18 cellular contexts compared by ENCODE assay signal in the genomic region with DNA sequence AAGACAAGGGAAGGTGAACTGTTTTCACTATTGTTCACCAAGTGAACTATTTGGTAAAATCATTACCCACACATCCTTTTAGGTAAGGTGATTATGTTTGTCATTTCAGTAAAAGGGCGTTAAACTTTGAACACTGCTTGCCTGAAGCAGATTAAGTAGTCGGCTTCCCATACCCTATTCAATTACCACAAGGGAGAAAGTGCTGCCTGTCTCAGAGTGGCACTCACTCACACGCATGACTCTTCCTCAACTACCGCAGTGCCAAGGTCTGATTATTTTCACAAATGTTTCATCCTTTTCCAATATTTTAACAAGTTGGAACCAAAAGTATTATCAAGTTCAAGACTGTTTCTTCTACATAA. TPM values are rescaled to one million over a fixed set of nuclear protein-coding genes. Genes with fewer than 3 reads are reported as not detected.
DNase-seq lines count a peak whose midpoint lies in the region; ATAC-seq, FAIRE-seq and TF ChIP-seq lines count a peak whose summit lies in the region.
"Had no signal": no experiment of that assay in that cellular context is flagged by ENCODE, and none has a peak within 500 bp of the region (broad histone marks: within the 10 kb centered on the region; RNA-seq: fewer than 3 reads in every experiment).

No MANE protein-coding gene starts in this region.

- no TSS peak for BruUV-seq in endothelial cell of umbilical vein (replicated peaks; lab: Mats Ljungman, UMichigan)

- H3K4me1 ChIP-seq in GM23248 (ENCODE audit: insufficient read depth), result peaks cover 82% of the 10 kb centered on the region
- H3K4me1 ChIP-seq in endothelial cell of umbilical vein (ENCODE audit: control insufficient read depth, extremely low read depth, insufficient read depth, low read length), result peaks cover 46% of the 10 kb centered on the region
- H3K4me1 ChIP-seq: parathyroid adenoma had no signal

- no peaks in the 10 kb centered on the region for H3K9me2 ChIP-seq in GM23248 (ENCODE audit: insufficient read depth)

- H4K20me1 ChIP-seq in GM23248 (ENCODE audit: insufficient read depth) (no peaks in the 10 kb centered on the region), endothelial cell of umbilical vein (replicated peaks; ENCODE audit: control insufficient read depth, extremely low read depth, insufficient read depth, low read length) (no peaks in the 10 kb centered on the region)

- in situ Hi-C loops in GM23248 (cut with MboI), result loop anchor here (25.0 kb wide), 2 partner anchors 256 to 556 kb away; no protein-coding TSS in a partner anchor

- H3K4me3 ChIP-seq in GM23248, result peak overlapping the region; percentile 60
- no peak overlapping the region for H3K4me3 ChIP-seq in endothelial cell of umbilical vein (replicated peaks in 1 of 3; ENCODE audit: insufficient read depth in 1 of 3, low read depth in 1 of 3, low read length in 3 of 3)
- H3K4me3 ChIP-seq in retinal pigment epithelial cell (ENCODE audit: low read length), result no peak overlapping the region
- H3K4me3 ChIP-seq: K562 had no signal

- 2 to 9% methylated on average over 4 of the region's 4 CpGs for WGBS in GM23248 (ENCODE audit: low coverage in 1 of 2, low lambda C conversion rate in 2 of 2, missing lambda C conversion rate in 2 of 2), 2 experiments

- intact Hi-C loops in endothelial cell of umbilical vein (cut with micrococcal nuclease), result loop anchor here (1.0 to 2.0 kb wide), 2 partner anchors 9 to 29 kb away; no protein-coding TSS in a partner anchor

- H3K9me3 ChIP-seq in GM23248 (ENCODE audit: low read depth) (no peaks in the 10 kb centered on the region), endothelial cell of umbilical vein (replicated peaks; ENCODE audit: control insufficient read depth, insufficient read depth, low read length) (no peaks in the 10 kb centered on the region)

- POLR2A ChIA-PET in RWPE1 (lab: Yijun Ruan, JAX; ENCODE audit: low non-redundant PET), result no interaction called here
- POLR2A ChIA-PET in endothelial cell of umbilical vein (lab: Charles Lee), result no interaction called here

- dilution Hi-C loops in endothelial cell of umbilical vein (cut with MboI; ENCODE audit: extremely low pct_ligation_motif_present, low sequenced_read_pairs), result no loop called here

- H3K27ac ChIP-seq in GM23248, result peak overlapping the region; percentile 88
- peak overlapping the region; percentile 81 for H3K27ac ChIP-seq in RWPE1
- peak overlapping the region; percentile 61 for H3K27ac ChIP-seq in endothelial cell of umbilical vein (ENCODE audit: insufficient read depth, low read depth, low read length)
- H3K27ac ChIP-seq: parathyroid adenoma had no signal

- peak overlapping the region; percentile 87 for H3K4me2 ChIP-seq in GM23248 (ENCODE audit: unreplicated experiment)
- peak overlapping the region; percentile 46 for H3K4me2 ChIP-seq in endothelial cell of umbilical vein (ENCODE audit: insufficient read depth, low read length)

- H3K9me1 ChIP-seq in endothelial cell of umbilical vein (replicated peaks; ENCODE audit: control insufficient read depth, extremely low read depth, insufficient read depth, low read length), result no peaks in the 10 kb centered on the region

- ATAC-seq in HG03439 (IDR thresholded peaks at IDR 0.05; ENCODE audit: unreplicated experiment) (no peak), GM18867 (IDR thresholded peaks at IDR 0.05; ENCODE audit: unreplicated experiment) (no peak)
- ATAC-seq: K562 had no signal

- no peaks in the 10 kb centered on the region for H3K36me3 ChIP-seq in GM23248 (ENCODE audit: low read depth)
- H3K36me3 ChIP-seq in endothelial cell of umbilical vein (ENCODE audit: control insufficient read depth in 2 of 2, extremely low read depth in 1 of 2, insufficient read depth in 2 of 2, low read length in 2 of 2), result no peaks in the 10 kb centered on the region

- CTCF ChIA-PET in RWPE1 (lab: Yijun Ruan, JAX), result interaction anchor here (0.6 kb wide), 1 partner anchor 182 kb away, joined by 3 read pairs; no protein-coding TSS in a partner anchor
- CTCF ChIA-PET in endothelial cell of umbilical vein (lab: Charles Lee), result interaction anchor here (1.1 to 2.8 kb wide), 6 partner anchors 11 to 266 kb away, joined by 3 to 27 read pairs (median 6); partner anchors contain the start of gene VEGFC

- TF ChIP-seq CTCF in RWPE1 (conservative IDR thresholded peaks at IDR 0.05; ENCODE audit: low read depth) (no peak), endothelial cell of umbilical vein (IDR thresholded peaks at IDR 0.05; ENCODE audit: extremely low read depth in 1 of 2, insufficient read depth in 1 of 2, low read depth in 1 of 2, low read length in 2 of 2) (no peak), retinal pigment epithelial cell (conservative IDR thresholded peaks at IDR 0.05; ENCODE audit: low read depth, low read length) (no peak)

- H3K9ac ChIP-seq in GM23248 (peak overlapping the region; percentile 80), endothelial cell of umbilical vein (replicated peaks; ENCODE audit: extremely low read depth, insufficient read depth, low read length) (peak overlapping the region; percentile 29)
- H3K9ac ChIP-seq: parathyroid adenoma had no signal

- peak; percentile 75 for DNase-seq in GM23248
- no peak for DNase-seq in RWPE1 (ENCODE audit: low spot score)
- no peak for DNase-seq in endothelial cell of umbilical vein (ENCODE audit: low read depth, low spot score)
- DNase-seq in retinal pigment epithelial cell (ENCODE audit: low read depth), result peak; percentile 60
- DNase-seq in NCI-H524 (lab: John Stamatoyannopoulos, UW), result no peak
- no peak for DNase-seq in NCI-H1417 treated with DMSO at 0.1 percent for 48 hours (lab: John Stamatoyannopoulos, UW)
- DNase-seq: mesendoderm, NCI-H1436, NCI-H510A, SHP77 had no signal

- no peaks in the 10 kb centered on the region for H3K27me3 ChIP-seq in GM23248 (replicated peaks; ENCODE audit: insufficient read depth)
- H3K27me3 ChIP-seq in endothelial cell of umbilical vein (ENCODE audit: control insufficient read depth in 2 of 2, insufficient read depth in 2 of 2, low read length in 2 of 2), result no peaks in the 10 kb centered on the region

- no peak for TF ChIP-seq POLR2A in endothelial cell of umbilical vein (IDR thresholded peaks at IDR 0.05; ENCODE audit: low read depth, low read length)

- H2AFZ ChIP-seq in GM23248, result peak overlapping the region; percentile 72
- no peak overlapping the region for H2AFZ ChIP-seq in endothelial cell of umbilical vein (ENCODE audit: low read depth, low read length)
- H2AFZ ChIP-seq: parathyroid adenoma had no signal

- no peak for FAIRE-seq in endothelial cell of umbilical vein (lab: Jason Lieb, UNC)
- FAIRE-seq: K562, TTC549, urothelium cell line had no signal

- H3F3A ChIP-seq in GM23248 (ENCODE audit: insufficient read depth), result peaks cover 62% of the 10 kb centered on the region

- H3K79me2 ChIP-seq in GM23248 (ENCODE audit: insufficient read depth), result peaks cover 100% of the 10 kb centered on the region
- H3K79me2 ChIP-seq in endothelial cell of umbilical vein (ENCODE audit: control insufficient read depth, insufficient read depth, low read length), result peaks cover 95% of the 10 kb centered on the region
- H3K79me2 ChIP-seq: parathyroid adenoma had no signal

TF ChIP-seq in endothelial cell of umbilical vein, 7 proteins besides CTCF, POLR2A, EP300 and RAD21:
- TF ChIP-seq FOS (IDR thresholded peaks at IDR 0.05; ENCODE audit: borderline replicate concordance, insufficient read depth, low read length) (no peak), MYC (IDR thresholded peaks at IDR 0.05; ENCODE audit: low read depth, low read length) (no peak), EZH2 (IDR thresholded peaks at IDR 0.05; ENCODE audit: borderline replicate concordance, low read depth, low read length, severe bottlenecking) (no peak), JUN (IDR thresholded peaks at IDR 0.05; ENCODE audit: borderline replicate concordance, insufficient read depth, insufficient read length, low read depth) (no peak), MAX (IDR thresholded peaks at IDR 0.05; ENCODE audit: insufficient read depth, insufficient read length) (no peak), GATA2 (IDR thresholded peaks at IDR 0.05; ENCODE audit: insufficient read depth, insufficient read length, low read depth, low read length) (no peak), POLR2AphosphoS5 (IDR thresholded peaks at IDR 0.05; ENCODE audit: insufficient read depth, low read depth, low read length) (no peak)

RNA-seq across cellular contexts. Expression of gene VEGFC, which starts 11.0 kb away (rescaled TPM):
- total RNA-seq in GM23248 (2014; rRNA removed; shearing (Covaris generic)), result 41.6 and 56.3 TPM in 2 replicates
- polyA plus RNA-seq in GM23248 (2016; fragmentation: Nextera tagmentation; extraction: Ambion mirVana) (20.6 and 21.7 TPM in 2 replicates), endothelial cell of umbilical vein (18.7 and 20.4 TPM in 2 replicates)
- 34.9 and 47.1 TPM in 2 replicates for total RNA-seq in endothelial cell of umbilical vein
- 25.5 and 26.9 TPM in 2 replicates for polyA plus RNA-seq in endothelial cell of umbilical vein (2011; cell fraction: cytosol; rRNA removed)
- 38.4 and 40.5 TPM in 2 replicates for polyA plus RNA-seq in endothelial cell of umbilical vein (2011; cell fraction: nucleus; rRNA removed)
- polyA plus RNA-seq in endothelial cell of umbilical vein (2012), result 24.2 and 43.4 TPM in 2 replicates
- polyA minus RNA-seq in endothelial cell of umbilical vein, result 14.4 and 18.1 TPM in 2 replicates
- polyA minus RNA-seq in endothelial cell of umbilical vein (2011; cell fraction: cytosol; rRNA and poly(A)+ RNA removed), result 1.8 TPM
- polyA minus RNA-seq in endothelial cell of umbilical vein (2011; cell fraction: nucleus; rRNA and poly(A)+ RNA removed), result 20.6 and 23.8 TPM in 2 replicates
- total RNA-seq: activated CD8-positive, alpha-beta memory T cell treated with anti-CD3 and anti-CD28 coated beads for 36 hours; K562 had no signal
- polyA plus RNA-seq: CD14-positive monocyte, K562 had no signal

Comparison
In these comparisons a context has a peak if more than half of its experiments do, and no peak if none do; other contexts are left out.
1. DNase-seq: peak in GM23248 (single experiment) and retinal pigment epithelial cell (single experiment); none in RWPE1 (single experiment), endothelial cell of umbilical vein (single experiment), NCI-H524 (0 of 2) and NCI-H1417 treated with DMSO at 0.1 percent for 48 hours (single experiment).
2. Peak in every context shown above with its lines, with median percentiles within 50 percentile points of each other: H3K27ac ChIP-seq.